Comparison of ENCODE assay signal across 1 cellular context in the genomic region with DNA sequence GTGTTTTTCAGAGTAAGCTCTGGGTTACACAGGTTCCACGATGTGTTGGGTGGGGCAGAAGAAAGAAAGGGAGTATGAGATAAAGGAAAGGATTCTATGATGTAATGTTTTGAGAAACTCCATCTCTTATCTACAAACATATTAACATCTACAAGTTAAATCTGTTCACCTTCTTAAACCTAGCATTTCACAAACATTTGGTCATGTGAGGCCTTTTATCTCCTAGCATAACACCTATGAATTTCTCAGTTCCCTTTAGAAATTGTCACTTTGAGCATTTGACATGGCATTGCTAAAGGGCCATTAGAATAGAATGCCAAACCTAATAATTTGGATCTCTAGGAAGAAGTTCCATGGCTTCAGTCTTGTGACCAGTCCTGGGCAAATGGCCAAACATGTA.
TF ChIP-seq lines count a peak whose summit lies in the region.

No MANE protein-coding gene starts in this region.

TF ChIP-seq in GM12878, 131 proteins besides CTCF, POLR2A, EP300 and RAD21 (continued from another document):
- TF ChIP-seq, protein P1, sequence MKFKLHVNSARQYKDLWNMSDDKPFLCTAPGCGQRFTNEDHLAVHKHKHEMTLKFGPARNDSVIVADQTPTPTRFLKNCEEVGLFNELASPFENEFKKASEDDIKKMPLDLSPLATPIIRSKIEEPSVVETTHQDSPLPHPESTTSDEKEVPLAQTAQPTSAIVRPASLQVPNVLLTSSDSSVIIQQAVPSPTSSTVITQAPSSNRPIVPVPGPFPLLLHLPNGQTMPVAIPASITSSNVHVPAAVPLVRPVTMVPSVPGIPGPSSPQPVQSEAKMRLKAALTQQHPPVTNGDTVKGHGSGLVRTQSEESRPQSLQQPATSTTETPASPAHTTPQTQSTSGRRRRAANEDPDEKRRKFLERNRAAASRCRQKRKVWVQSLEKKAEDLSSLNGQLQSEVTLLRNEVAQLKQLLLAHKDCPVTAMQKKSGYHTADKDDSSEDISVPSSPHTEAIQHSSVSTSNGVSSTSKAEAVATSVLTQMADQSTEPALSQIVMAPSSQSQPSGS (IDR thresholded peaks at IDR 0.05; ENCODE audit: low read length) = no peak
- TF ChIP-seq, protein P2, sequence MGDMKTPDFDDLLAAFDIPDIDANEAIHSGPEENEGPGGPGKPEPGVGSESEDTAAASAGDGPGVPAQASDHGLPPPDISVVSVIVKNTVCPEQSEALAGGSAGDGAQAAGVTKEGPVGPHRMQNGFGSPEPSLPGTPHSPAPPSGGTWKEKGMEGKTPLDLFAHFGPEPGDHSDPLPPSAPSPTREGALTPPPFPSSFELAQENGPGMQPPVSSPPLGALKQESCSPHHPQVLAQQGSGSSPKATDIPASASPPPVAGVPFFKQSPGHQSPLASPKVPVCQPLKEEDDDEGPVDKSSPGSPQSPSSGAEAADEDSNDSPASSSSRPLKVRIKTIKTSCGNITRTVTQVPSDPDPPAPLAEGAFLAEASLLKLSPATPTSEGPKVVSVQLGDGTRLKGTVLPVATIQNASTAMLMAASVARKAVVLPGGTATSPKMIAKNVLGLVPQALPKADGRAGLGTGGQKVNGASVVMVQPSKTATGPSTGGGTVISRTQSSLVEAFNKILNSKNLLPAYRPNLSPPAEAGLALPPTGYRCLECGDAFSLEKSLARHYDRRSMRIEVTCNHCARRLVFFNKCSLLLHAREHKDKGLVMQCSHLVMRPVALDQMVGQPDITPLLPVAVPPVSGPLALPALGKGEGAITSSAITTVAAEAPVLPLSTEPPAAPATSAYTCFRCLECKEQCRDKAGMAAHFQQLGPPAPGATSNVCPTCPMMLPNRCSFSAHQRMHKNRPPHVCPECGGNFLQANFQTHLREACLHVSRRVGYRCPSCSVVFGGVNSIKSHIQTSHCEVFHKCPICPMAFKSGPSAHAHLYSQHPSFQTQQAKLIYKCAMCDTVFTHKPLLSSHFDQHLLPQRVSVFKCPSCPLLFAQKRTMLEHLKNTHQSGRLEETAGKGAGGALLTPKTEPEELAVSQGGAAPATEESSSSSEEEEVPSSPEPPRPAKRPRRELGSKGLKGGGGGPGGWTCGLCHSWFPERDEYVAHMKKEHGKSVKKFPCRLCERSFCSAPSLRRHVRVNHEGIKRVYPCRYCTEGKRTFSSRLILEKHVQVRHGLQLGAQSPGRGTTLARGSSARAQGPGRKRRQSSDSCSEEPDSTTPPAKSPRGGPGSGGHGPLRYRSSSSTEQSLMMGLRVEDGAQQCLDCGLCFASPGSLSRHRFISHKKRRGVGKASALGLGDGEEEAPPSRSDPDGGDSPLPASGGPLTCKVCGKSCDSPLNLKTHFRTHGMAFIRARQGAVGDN (IDR thresholded peaks at IDR 0.05) = 0 out of 2 replicates have a peak, but pooled peaks have one; percentile 47
- TF ChIP-seq GABPA (IDR thresholded peaks at IDR 0.05; ENCODE audit: low read depth) (no peak), CHD2 (IDR thresholded peaks at IDR 0.05; ENCODE audit: borderline replicate concordance, low read depth, low read length) (no peak), MTA2 (IDR thresholded peaks at IDR 0.05; ENCODE audit: low read depth) (peak; percentile 28; the same call in 1 of the 2 replicates), BHLHE40 (IDR thresholded peaks at IDR 0.05; ENCODE audit: borderline replicate concordance in 1 of 2, low read depth in 2 of 2, low read length in 1 of 2) (peak; percentile 50 to 55; a peak in 3 of 4 replicates), MXI1 (IDR thresholded peaks at IDR 0.05; ENCODE audit: low read depth, low read length) (no peak), SMARCA5 (IDR thresholded peaks at IDR 0.05) (no peak), CBX3 (IDR thresholded peaks at IDR 0.05; ENCODE audit: borderline replicate concordance, low read depth) (no peak), RAD51 (IDR thresholded peaks at IDR 0.05) (peak; percentile 78), IKZF2 (IDR thresholded peaks at IDR 0.05) (peak; percentile 29 to 31; a peak in 2 of 4 replicates), SPI1 (IDR thresholded peaks at IDR 0.05; ENCODE audit: borderline replicate concordance, insufficient read depth, low read depth, low read length) (peak; percentile 48; the same call in 1 of the 2 replicates), NR2F1 (conservative IDR thresholded peaks at IDR 0.05) (no peak), ATF7 (IDR thresholded peaks at IDR 0.05; ENCODE audit: low read depth) (peak; percentile 77), LARP7 (IDR thresholded peaks at IDR 0.05) (no peak), KLF5 (IDR thresholded peaks at IDR 0.05; ENCODE audit: partially characterized antibody) (no peak), SREBF1 (IDR thresholded peaks at IDR 0.05; ENCODE audit: low read length) (no peak), ZNF207 (IDR thresholded peaks at IDR 0.05; ENCODE audit: borderline replicate concordance) (no peak), IKZF1 (conservative IDR thresholded peaks at IDR 0.05) (no peak), PAX8 (IDR thresholded peaks at IDR 0.05) (no peak), WRNIP1 (IDR thresholded peaks at IDR 0.05; ENCODE audit: borderline replicate concordance, low read depth, low read length) (no peak)
- TF ChIP-seq, protein P3, sequence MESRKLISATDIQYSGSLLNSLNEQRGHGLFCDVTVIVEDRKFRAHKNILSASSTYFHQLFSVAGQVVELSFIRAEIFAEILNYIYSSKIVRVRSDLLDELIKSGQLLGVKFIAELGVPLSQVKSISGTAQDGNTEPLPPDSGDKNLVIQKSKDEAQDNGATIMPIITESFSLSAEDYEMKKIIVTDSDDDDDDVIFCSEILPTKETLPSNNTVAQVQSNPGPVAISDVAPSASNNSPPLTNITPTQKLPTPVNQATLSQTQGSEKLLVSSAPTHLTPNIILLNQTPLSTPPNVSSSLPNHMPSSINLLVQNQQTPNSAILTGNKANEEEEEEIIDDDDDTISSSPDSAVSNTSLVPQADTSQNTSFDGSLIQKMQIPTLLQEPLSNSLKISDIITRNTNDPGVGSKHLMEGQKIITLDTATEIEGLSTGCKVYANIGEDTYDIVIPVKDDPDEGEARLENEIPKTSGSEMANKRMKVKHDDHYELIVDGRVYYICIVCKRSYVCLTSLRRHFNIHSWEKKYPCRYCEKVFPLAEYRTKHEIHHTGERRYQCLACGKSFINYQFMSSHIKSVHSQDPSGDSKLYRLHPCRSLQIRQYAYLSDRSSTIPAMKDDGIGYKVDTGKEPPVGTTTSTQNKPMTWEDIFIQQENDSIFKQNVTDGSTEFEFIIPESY (IDR thresholded peaks at IDR 0.05) = no peak
- TF ChIP-seq, protein P4, sequence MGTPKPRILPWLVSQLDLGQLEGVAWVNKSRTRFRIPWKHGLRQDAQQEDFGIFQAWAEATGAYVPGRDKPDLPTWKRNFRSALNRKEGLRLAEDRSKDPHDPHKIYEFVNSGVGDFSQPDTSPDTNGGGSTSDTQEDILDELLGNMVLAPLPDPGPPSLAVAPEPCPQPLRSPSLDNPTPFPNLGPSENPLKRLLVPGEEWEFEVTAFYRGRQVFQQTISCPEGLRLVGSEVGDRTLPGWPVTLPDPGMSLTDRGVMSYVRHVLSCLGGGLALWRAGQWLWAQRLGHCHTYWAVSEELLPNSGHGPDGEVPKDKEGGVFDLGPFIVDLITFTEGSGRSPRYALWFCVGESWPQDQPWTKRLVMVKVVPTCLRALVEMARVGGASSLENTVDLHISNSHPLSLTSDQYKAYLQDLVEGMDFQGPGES (IDR thresholded peaks at IDR 0.05) = no peak
- TF ChIP-seq, protein P5, sequence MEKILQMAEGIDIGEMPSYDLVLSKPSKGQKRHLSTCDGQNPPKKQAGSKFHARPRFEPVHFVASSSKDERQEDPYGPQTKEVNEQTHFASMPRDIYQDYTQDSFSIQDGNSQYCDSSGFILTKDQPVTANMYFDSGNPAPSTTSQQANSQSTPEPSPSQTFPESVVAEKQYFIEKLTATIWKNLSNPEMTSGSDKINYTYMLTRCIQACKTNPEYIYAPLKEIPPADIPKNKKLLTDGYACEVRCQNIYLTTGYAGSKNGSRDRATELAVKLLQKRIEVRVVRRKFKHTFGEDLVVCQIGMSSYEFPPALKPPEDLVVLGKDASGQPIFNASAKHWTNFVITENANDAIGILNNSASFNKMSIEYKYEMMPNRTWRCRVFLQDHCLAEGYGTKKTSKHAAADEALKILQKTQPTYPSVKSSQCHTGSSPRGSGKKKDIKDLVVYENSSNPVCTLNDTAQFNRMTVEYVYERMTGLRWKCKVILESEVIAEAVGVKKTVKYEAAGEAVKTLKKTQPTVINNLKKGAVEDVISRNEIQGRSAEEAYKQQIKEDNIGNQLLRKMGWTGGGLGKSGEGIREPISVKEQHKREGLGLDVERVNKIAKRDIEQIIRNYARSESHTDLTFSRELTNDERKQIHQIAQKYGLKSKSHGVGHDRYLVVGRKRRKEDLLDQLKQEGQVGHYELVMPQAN (conservative IDR thresholded peaks at IDR 0.05) = no peak
- TF ChIP-seq, protein P6, sequence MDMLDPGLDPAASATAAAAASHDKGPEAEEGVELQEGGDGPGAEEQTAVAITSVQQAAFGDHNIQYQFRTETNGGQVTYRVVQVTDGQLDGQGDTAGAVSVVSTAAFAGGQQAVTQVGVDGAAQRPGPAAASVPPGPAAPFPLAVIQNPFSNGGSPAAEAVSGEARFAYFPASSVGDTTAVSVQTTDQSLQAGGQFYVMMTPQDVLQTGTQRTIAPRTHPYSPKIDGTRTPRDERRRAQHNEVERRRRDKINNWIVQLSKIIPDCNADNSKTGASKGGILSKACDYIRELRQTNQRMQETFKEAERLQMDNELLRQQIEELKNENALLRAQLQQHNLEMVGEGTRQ (IDR thresholded peaks at IDR 0.05; ENCODE audit: borderline replicate concordance, low read depth, low read length) = peak; percentile 12; the same call in 1 of the 2 replicates
- TF ChIP-seq, protein P7, sequence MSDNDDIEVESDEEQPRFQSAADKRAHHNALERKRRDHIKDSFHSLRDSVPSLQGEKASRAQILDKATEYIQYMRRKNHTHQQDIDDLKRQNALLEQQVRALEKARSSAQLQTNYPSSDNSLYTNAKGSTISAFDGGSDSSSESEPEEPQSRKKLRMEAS (IDR thresholded peaks at IDR 0.05; ENCODE audit: low read depth, low read length) = no peak
